ENCODE assay signal across 25 cellular contexts in the genomic region with DNA sequence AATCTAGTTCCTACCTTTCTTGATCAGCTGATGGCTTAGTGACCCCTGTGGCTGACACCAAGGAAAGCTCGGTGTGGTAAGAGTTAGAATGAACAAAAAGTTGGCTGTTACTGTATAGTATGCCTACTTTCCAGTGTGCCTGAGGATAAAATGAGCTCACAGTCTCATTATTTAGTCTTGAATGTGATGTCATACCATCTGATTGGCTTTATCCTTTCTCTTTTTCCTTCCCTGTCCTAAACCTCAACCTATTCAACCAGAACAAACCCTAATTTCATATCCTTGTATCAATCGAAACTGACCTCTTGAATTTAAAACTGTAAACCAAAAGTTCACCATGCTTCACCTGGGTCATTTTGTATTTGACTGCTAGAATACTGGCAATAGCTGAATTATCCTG.
"Had no signal": no experiment of that assay in that cellular context is flagged by ENCODE, and none has a peak within 500 bp of the region (broad histone marks: within the 10 kb centered on the region; RNA-seq: fewer than 3 reads in every experiment).

No MANE protein-coding gene starts in this region.

- H3K4me3 ChIP-seq: esophagus squamous epithelium, heart right ventricle, lung, ovary, smooth muscle cell, suprapubic skin had no signal

- H3K4me1 Mint-ChIP-seq: memory B cell; mesothelial cell of epicardium; naive thymus-derived CD8-positive, alpha-beta T cell; stimulated activated naive CD8-positive, alpha-beta T cell treated with anti-CD3 and anti-CD28 coated beads, Interleukin-15, amount 100 ng/mL, for 72 hours had no signal

- ATAC-seq: effector memory CD8-positive, alpha-beta T cell; heart right ventricle; left lobe of liver; naive thymus-derived CD8-positive, alpha-beta T cell; sciatic nerve; stimulated activated naive CD8-positive, alpha-beta T cell treated with anti-CD3 and anti-CD28 coated beads, Interleukin-15, amount 100 ng/mL, for 72 hours had no signal

- FAIRE-seq: endometrium had no signal

- DNase-seq: cortex of kidney; effector memory CD8-positive, alpha-beta T cell; erythroblast; esophagus squamous epithelium; foreskin melanocyte; glutamatergic neuron; heart right ventricle; naive thymus-derived CD8-positive, alpha-beta T cell; occipital lobe; ovary; stimulated activated CD4-positive, alpha-beta T cell treated with anti-CD3 and anti-CD28 coated beads, Interleukin-12 subunit alpha, Interleukin-12 subunit beta, amount 100 ng/mL, for 4 hours; stimulated activated CD4-positive, alpha-beta T cell treated with anti-CD3 and anti-CD28 coated beads, Interleukin-1b, Interleukin-23, amount 100 ng/mL, for 48 hours; stimulated activated CD4-positive, alpha-beta T cell treated with anti-CD3 and anti-CD28 coated beads, Interleukin-4, amount 100 ng/mL, for 1 hour; stimulated activated CD8-positive, alpha-beta memory T cell treated with anti-CD3 and anti-CD28 coated beads, Interleukin-4, amount 100 ng/mL, for 48 hours; stimulated activated naive CD4-positive, alpha-beta T cell; stimulated activated naive CD8-positive, alpha-beta T cell treated with anti-CD3 and anti-CD28 coated beads, Interleukin-15, amount 100 ng/mL, for 72 hours; trophoblast cell had no signal

- H3K36me3 Mint-ChIP-seq: memory B cell; mesothelial cell of epicardium; naive thymus-derived CD8-positive, alpha-beta T cell had no signal

- H3K4me1 ChIP-seq: esophagus squamous epithelium, suprapubic skin had no signal

- H3K27me3 Mint-ChIP-seq: effector memory CD8-positive, alpha-beta T cell; memory B cell; stimulated activated naive CD8-positive, alpha-beta T cell treated with anti-CD3 and anti-CD28 coated beads, Interleukin-15, amount 100 ng/mL, for 72 hours had no signal

- H3K9me3 Mint-ChIP-seq: mesothelial cell of epicardium had no signal

- H3K36me3 ChIP-seq: esophagus squamous epithelium, heart right ventricle, ovary, suprapubic skin had no signal

- H3K27ac Mint-ChIP-seq: effector memory CD8-positive, alpha-beta T cell; memory B cell; mesothelial cell of epicardium; naive thymus-derived CD8-positive, alpha-beta T cell; stimulated activated naive CD8-positive, alpha-beta T cell treated with anti-CD3 and anti-CD28 coated beads, Interleukin-15, amount 100 ng/mL, for 72 hours had no signal

- H3K9me3 ChIP-seq: esophagus squamous epithelium, heart right ventricle, ovary, suprapubic skin had no signal

- H3K4me2 ChIP-seq: smooth muscle cell had no signal

- H3K4me3 Mint-ChIP-seq: effector memory CD8-positive, alpha-beta T cell; memory B cell; mesothelial cell of epicardium; naive thymus-derived CD8-positive, alpha-beta T cell; stimulated activated naive CD8-positive, alpha-beta T cell treated with anti-CD3 and anti-CD28 coated beads, Interleukin-15, amount 100 ng/mL, for 72 hours had no signal

- H3K27me3 ChIP-seq: esophagus squamous epithelium, heart right ventricle, ovary, suprapubic skin had no signal

- H3K27ac ChIP-seq: esophagus squamous epithelium, heart right ventricle, ovary, suprapubic skin had no signal
